Comparison of ENCODE assay signal across 14 cellular contexts in genomic region chr7:141915565-141915964, GRCh38. TPM values are rescaled to one million over a fixed set of nuclear protein-coding genes. Genes with fewer than 3 reads are reported as not detected.
DNase-seq lines count a peak whose midpoint lies in the region; ATAC-seq and TF ChIP-seq lines count a peak whose summit lies in the region.
"Had no signal": no experiment of that assay in that cellular context is flagged by ENCODE, and none has a peak within 500 bp of the region (broad histone marks: within the 10 kb centered on the region; RNA-seq: fewer than 3 reads in every experiment).

No MANE protein-coding gene starts in this region.

- H3K4me3 ChIP-seq in upper lobe of right lung: no peak overlapping the region

- DNase-seq in NCI-H526 (lab: John Stamatoyannopoulos, UW) (peak; percentile 5 to 46), NCI-H526 treated with DMSO at 0.1 percent for 48 hours (lab: John Stamatoyannopoulos, UW) (no peak), LoVo (ENCODE audit: low spot score) (peak; percentile 53), epithelial cell of prostate (ENCODE audit: low read depth, low spot score) (peak; percentile 97), upper lobe of right lung (no peak), NCI-H345 treated with DMSO at 0.1 percent for 48 hours (lab: John Stamatoyannopoulos, UW; ENCODE audit: unreplicated experiment) (no peak), natural killer cell (no peak)
- DNase-seq: DMS79 treated with DMSO at 0.1 percent for 48 hours, NCI-H2029, substantia nigra, T-helper 1 cell had no signal

- no peaks in the 10 kb centered on the region for H3K36me3 Mint-ChIP-seq in natural killer cell

- H3K27ac ChIP-seq in epithelial cell of prostate: peak overlapping the region; percentile 74
- H3K27ac ChIP-seq in upper lobe of right lung: no peak overlapping the region

- no peak overlapping the region for H3K4me3 Mint-ChIP-seq in natural killer cell

- H3K4me1 ChIP-seq in upper lobe of right lung: no peaks in the 10 kb centered on the region

- H3K4me1 Mint-ChIP-seq in natural killer cell: no peaks in the 10 kb centered on the region

- H3K9me3 ChIP-seq in upper lobe of right lung: no peaks in the 10 kb centered on the region

- H3K27me3 Mint-ChIP-seq in natural killer cell (ENCODE audit: low read depth in 2 of 2): peaks cover 8 to 35% of the 10 kb centered on the region in 2 donors

- ATAC-seq in upper lobe of right lung (peak; percentile 38), HG02970 (IDR thresholded peaks at IDR 0.05; ENCODE audit: low FRiP score, unreplicated experiment) (no peak), natural killer cell (no peak)
- ATAC-seq: HepG2 had no signal

- intact Hi-C loops in upper lobe of right lung (cut with DNase I) (no loop called here), natural killer cell (cut with micrococcal nuclease) (no loop called here)

- H3K36me3 ChIP-seq in upper lobe of right lung: no peaks in the 10 kb centered on the region

- H3K9me3 Mint-ChIP-seq in natural killer cell: peaks cover 2% of the 10 kb centered on the region in 2 donors
- H3K9me3 Mint-ChIP-seq: activated T-helper 2 cell treated with anti-CD3 and anti-CD28 coated beads, Interferon-gamma antibody, Interleukin-2, Interleukin-4, amounts not matched to agents 10 μg/mL and 5 μg/mL and 100 μg/mL, durations not matched to agents 14 hours and 24 hours and 36 hours had no signal

- TF ChIP-seq CTCF in upper lobe of right lung (IDR thresholded peaks at IDR 0.05) (no peak), natural killer cell (IDR thresholded peaks at IDR 0.05) (no peak)

- no peak overlapping the region for H3K27ac Mint-ChIP-seq in natural killer cell
- H3K27ac Mint-ChIP-seq: activated T-helper 2 cell treated with anti-CD3 and anti-CD28 coated beads, Interferon-gamma antibody, Interleukin-2, Interleukin-4, amounts not matched to agents 10 μg/mL and 5 μg/mL and 100 μg/mL, durations not matched to agents 14 hours and 24 hours and 36 hours had no signal

- no peaks in the 10 kb centered on the region for H3K27me3 ChIP-seq in upper lobe of right lung

RNA-seq across cellular contexts. Expression of gene OR9A4, which starts 0.6 kb away (rescaled TPM):
- 0.20 TPM for total RNA-seq in upper lobe of right lung
- total RNA-seq in natural killer cell: not detected
- total RNA-seq: activated T-helper 2 cell treated with anti-CD3 and anti-CD28 coated beads, Interferon-gamma antibody, Interleukin-2, Interleukin-4, amounts not matched to agents 10 μg/mL and 5 μg/mL and 100 μg/mL, durations not matched to agents 14 hours and 24 hours and 36 hours; HepG2 had no signal

RNA-seq across cellular contexts. Expression of gene CLEC5A, which starts 31.2 kb away (rescaled TPM):
- 10.6 TPM for total RNA-seq in upper lobe of right lung
- under 1 TPM in 1 of 3 donors, not detected in 2; 0.60 TPM for total RNA-seq in natural killer cell
- total RNA-seq: activated T-helper 2 cell treated with anti-CD3 and anti-CD28 coated beads, Interferon-gamma antibody, Interleukin-2, Interleukin-4, amounts not matched to agents 10 μg/mL and 5 μg/mL and 100 μg/mL, durations not matched to agents 14 hours and 24 hours and 36 hours; HepG2 had no signal

RNA-seq across cellular contexts. Expression of gene TAS2R38, which starts 58.0 kb away (rescaled TPM):
- not detected for total RNA-seq in upper lobe of right lung
- not detected for total RNA-seq in natural killer cell
- total RNA-seq: activated T-helper 2 cell treated with anti-CD3 and anti-CD28 coated beads, Interferon-gamma antibody, Interleukin-2, Interleukin-4, amounts not matched to agents 10 μg/mL and 5 μg/mL and 100 μg/mL, durations not matched to agents 14 hours and 24 hours and 36 hours; HepG2 had no signal

Comparison
In these comparisons a context has a peak if more than half of its experiments do, and no peak if none do; other contexts are left out.
1. DNase-seq: peak in NCI-H526 (2 of 2), LoVo (single experiment) and epithelial cell of prostate (single experiment); none in NCI-H526 treated with DMSO at 0.1 percent for 48 hours (single experiment), upper lobe of right lung (single experiment), NCI-H345 treated with DMSO at 0.1 percent for 48 hours (single experiment) and natural killer cell (single experiment).